Comparison of ENCODE assay signal across 15 cellular contexts in the genomic region with DNA sequence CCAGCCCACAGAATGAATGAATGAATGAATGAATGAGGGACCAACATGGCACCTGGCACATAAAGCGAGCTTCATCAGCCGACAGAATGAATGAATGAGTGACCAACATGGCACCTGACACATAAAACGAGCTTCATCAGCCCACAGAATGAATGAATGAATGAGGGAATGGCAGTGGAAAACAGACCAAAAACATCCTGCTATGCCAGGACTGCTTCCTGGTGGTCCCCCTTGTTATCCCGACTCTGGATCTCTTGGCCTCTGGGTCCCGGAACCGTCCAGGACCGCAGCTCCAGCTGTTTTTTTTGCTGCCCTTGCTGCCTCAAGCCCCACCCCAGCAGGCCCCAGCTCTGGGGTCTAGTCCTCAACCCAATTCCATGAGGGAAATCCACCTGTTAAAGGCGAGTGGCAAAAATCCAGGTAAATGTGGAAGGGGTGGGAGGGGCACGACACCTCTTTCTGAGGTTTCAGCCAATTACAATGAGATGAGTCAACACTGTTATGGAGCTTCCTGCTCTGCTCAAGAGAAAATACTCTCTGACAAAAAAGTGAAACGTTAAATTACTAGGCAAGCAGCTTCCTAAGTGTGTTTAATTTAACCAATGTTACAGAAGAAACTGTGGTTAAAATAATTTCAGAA.
DNase-seq lines count a peak whose midpoint lies in the region; ATAC-seq, FAIRE-seq and TF ChIP-seq lines count a peak whose summit lies in the region.
"Had no signal": no experiment of that assay in that cellular context is flagged by ENCODE, and none has a peak within 500 bp of the region (broad histone marks: within the 10 kb centered on the region; RNA-seq: fewer than 3 reads in every experiment).

No MANE protein-coding gene starts in this region.

- H3K27me3 ChIP-seq in lower lobe of right lung (ENCODE audit: low read depth) = no peaks in the 10 kb centered on the region
- H3K27me3 ChIP-seq: body of pancreas had no signal

- no peaks in the 10 kb centered on the region for H3K4me1 ChIP-seq in lower lobe of right lung
- H3K4me1 ChIP-seq: body of pancreas had no signal

- TF ChIP-seq POLR2A in GM12892 (IDR thresholded peaks at IDR 0.05; ENCODE audit: low read depth, low read length) = no peak

- peaks cover 17% of the 10 kb centered on the region for H3K36me3 ChIP-seq in lower lobe of right lung

- TF ChIP-seq CTCF in WTC11 (IDR thresholded peaks at IDR 0.05) = no peak
- no peak for TF ChIP-seq CTCF in lower lobe of right lung (IDR thresholded peaks at IDR 0.05)

- no peak overlapping the region for H3K4me3 Mint-ChIP-seq in WTC11
- no peak overlapping the region for H3K4me3 Mint-ChIP-seq in activated T-helper 2 cell treated with anti-CD3 and anti-CD28 coated beads, Interferon-gamma antibody, Interleukin-2, Interleukin-4, amounts not matched to agents 10 μg/mL and 5 μg/mL and 100 μg/mL, durations not matched to agents 14 hours and 24 hours and 36 hours (ENCODE audit: low read depth)
- H3K4me3 Mint-ChIP-seq: natural killer cell treated with Interleukin-12 subunit alpha and Interleukin-12 subunit beta and Interleukin-15 and Interleukin-18, amount 100 ng/mL, for 72 hours had no signal

- H3K27ac Mint-ChIP-seq in WTC11 = no peak overlapping the region; the same call in 1 of the 2 replicates
- H3K27ac Mint-ChIP-seq in activated T-helper 2 cell treated with anti-CD3 and anti-CD28 coated beads, Interferon-gamma antibody, Interleukin-2, Interleukin-4, amounts not matched to agents 10 μg/mL and 5 μg/mL and 100 μg/mL, durations not matched to agents 14 hours and 24 hours and 36 hours = no peak overlapping the region
- H3K27ac Mint-ChIP-seq: natural killer cell treated with Interleukin-12 subunit alpha and Interleukin-12 subunit beta and Interleukin-15 and Interleukin-18, amount 100 ng/mL, for 72 hours had no signal

- FAIRE-seq in HTR-8/SVneo (lab: Jason Lieb, UNC) (no peak), GM12892 (lab: Jason Lieb, UNC) (no peak)
- FAIRE-seq: islet of Langerhans had no signal

- H3K27ac ChIP-seq in lower lobe of right lung = no peak overlapping the region
- H3K27ac ChIP-seq: body of pancreas had no signal

- peaks cover 77% of the 10 kb centered on the region for H3K36me3 Mint-ChIP-seq in WTC11
- H3K36me3 Mint-ChIP-seq in activated T-helper 2 cell treated with anti-CD3 and anti-CD28 coated beads, Interferon-gamma antibody, Interleukin-2, Interleukin-4, amounts not matched to agents 10 μg/mL and 5 μg/mL and 100 μg/mL, durations not matched to agents 14 hours and 24 hours and 36 hours (ENCODE audit: low read depth) = no peaks in the 10 kb centered on the region
- H3K36me3 Mint-ChIP-seq: natural killer cell treated with Interleukin-12 subunit alpha and Interleukin-12 subunit beta and Interleukin-15 and Interleukin-18, amount 100 ng/mL, for 72 hours had no signal

- H3K4me1 Mint-ChIP-seq in WTC11 = peaks cover 27% of the 10 kb centered on the region
- H3K4me1 Mint-ChIP-seq in activated T-helper 2 cell treated with anti-CD3 and anti-CD28 coated beads, Interferon-gamma antibody, Interleukin-2, Interleukin-4, amounts not matched to agents 10 μg/mL and 5 μg/mL and 100 μg/mL, durations not matched to agents 14 hours and 24 hours and 36 hours (ENCODE audit: low read depth) = peaks cover 9% of the 10 kb centered on the region

- H3K4me3 ChIP-seq in lower lobe of right lung = no peak overlapping the region
- H3K4me3 ChIP-seq: body of pancreas had no signal

- CTCF ChIA-PET in WTC11 (lab: Charles Lee) = no interaction called here

- no peaks in the 10 kb centered on the region for H3K9me3 Mint-ChIP-seq in WTC11
- peaks cover 12% of the 10 kb centered on the region for H3K9me3 Mint-ChIP-seq in activated T-helper 2 cell treated with anti-CD3 and anti-CD28 coated beads, Interferon-gamma antibody, Interleukin-2, Interleukin-4, amounts not matched to agents 10 μg/mL and 5 μg/mL and 100 μg/mL, durations not matched to agents 14 hours and 24 hours and 36 hours

- ATAC-seq in WTC11 (peak; percentile 64; the same call in 1 of the 2 replicates), lower lobe of right lung (peak; percentile 21 to 23)
- ATAC-seq: body of pancreas, PC-3 had no signal

- H3K9me3 ChIP-seq in lower lobe of right lung = no peaks in the 10 kb centered on the region
- H3K9me3 ChIP-seq: body of pancreas had no signal

- DNase-seq in EH (ENCODE audit: low read depth) = peak; percentile 59
- peak; percentile 41 for DNase-seq in HTR-8/SVneo (ENCODE audit: insufficient read length, low spot score)
- DNase-seq in WTC11 (ENCODE audit: low spot score) = no peak
- DNase-seq in lower lobe of right lung = no peak
- no peak for DNase-seq in stimulated activated CD4-positive, alpha-beta T cell treated with anti-CD3 and anti-CD28 coated beads, Interleukin-2, amount 100 ng/mL, for 24 hours
- DNase-seq in activated T-helper 2 cell treated with anti-CD3 and anti-CD28 coated beads, Interferon-gamma antibody, Interleukin-2, Interleukin-4, amounts not matched to agents 10 μg/mL and 5 μg/mL and 100 μg/mL, durations not matched to agents 14 hours and 24 hours and 36 hours (ENCODE audit: low spot score) = no peak
- DNase-seq in GM12892 (ENCODE audit: insufficient read length) = no peak
- no peak for DNase-seq in NCI-H446 treated with DMSO at 0.1 percent for 48 hours (lab: John Stamatoyannopoulos, UW)
- DNase-seq: activated T-cell treated with anti-CD3 and anti-CD28 coated beads, Interleukin-2, amount 50 U/mL, for 1 hour; body of pancreas; NCI-H1694; PC-3; stimulated activated CD4-positive, alpha-beta T cell treated with anti-CD3 and anti-CD28 coated beads, Interleukin-12 subunit alpha, Interleukin-12 subunit beta, amount 100 ng/mL, for 4 hours had no signal

- no peaks in the 10 kb centered on the region for H3K27me3 Mint-ChIP-seq in WTC11 (ENCODE audit: low read depth)
- no peaks in the 10 kb centered on the region for H3K27me3 Mint-ChIP-seq in activated T-helper 2 cell treated with anti-CD3 and anti-CD28 coated beads, Interferon-gamma antibody, Interleukin-2, Interleukin-4, amounts not matched to agents 10 μg/mL and 5 μg/mL and 100 μg/mL, durations not matched to agents 14 hours and 24 hours and 36 hours (ENCODE audit: low read depth)
- H3K27me3 Mint-ChIP-seq: natural killer cell treated with Interleukin-12 subunit alpha and Interleukin-12 subunit beta and Interleukin-15 and Interleukin-18, amount 100 ng/mL, for 72 hours had no signal

- intact Hi-C loops in lower lobe of right lung (cut with DNase I) = no loop called here
- intact Hi-C loops in activated T-helper 2 cell treated with anti-CD3 and anti-CD28 coated beads, Interferon-gamma antibody, Interleukin-2, Interleukin-4, amounts not matched to agents 10 μg/mL and 5 μg/mL and 100 μg/mL, durations not matched to agents 14 hours and 24 hours and 36 hours (cut with micrococcal nuclease) = no loop called here

- POLR2A ChIA-PET in WTC11 (lab: Charles Lee) = no interaction called here

TF ChIP-seq in WTC11, 78 proteins besides CTCF, POLR2A, EP300 and RAD21:
- TF ChIP-seq ZNF219 (CRISPR knock-in tag; IDR thresholded peaks at IDR 0.05; ENCODE audit: borderline replicate concordance) (no peak), ZNF396 (CRISPR knock-in tag; IDR thresholded peaks at IDR 0.05; ENCODE audit: borderline replicate concordance) (no peak), MLX (CRISPR knock-in tag; IDR thresholded peaks at IDR 0.05) (no peak), SMAD4 (CRISPR knock-in tag; IDR thresholded peaks at IDR 0.05) (no peak)
- TF ChIP-seq, protein P1, sequence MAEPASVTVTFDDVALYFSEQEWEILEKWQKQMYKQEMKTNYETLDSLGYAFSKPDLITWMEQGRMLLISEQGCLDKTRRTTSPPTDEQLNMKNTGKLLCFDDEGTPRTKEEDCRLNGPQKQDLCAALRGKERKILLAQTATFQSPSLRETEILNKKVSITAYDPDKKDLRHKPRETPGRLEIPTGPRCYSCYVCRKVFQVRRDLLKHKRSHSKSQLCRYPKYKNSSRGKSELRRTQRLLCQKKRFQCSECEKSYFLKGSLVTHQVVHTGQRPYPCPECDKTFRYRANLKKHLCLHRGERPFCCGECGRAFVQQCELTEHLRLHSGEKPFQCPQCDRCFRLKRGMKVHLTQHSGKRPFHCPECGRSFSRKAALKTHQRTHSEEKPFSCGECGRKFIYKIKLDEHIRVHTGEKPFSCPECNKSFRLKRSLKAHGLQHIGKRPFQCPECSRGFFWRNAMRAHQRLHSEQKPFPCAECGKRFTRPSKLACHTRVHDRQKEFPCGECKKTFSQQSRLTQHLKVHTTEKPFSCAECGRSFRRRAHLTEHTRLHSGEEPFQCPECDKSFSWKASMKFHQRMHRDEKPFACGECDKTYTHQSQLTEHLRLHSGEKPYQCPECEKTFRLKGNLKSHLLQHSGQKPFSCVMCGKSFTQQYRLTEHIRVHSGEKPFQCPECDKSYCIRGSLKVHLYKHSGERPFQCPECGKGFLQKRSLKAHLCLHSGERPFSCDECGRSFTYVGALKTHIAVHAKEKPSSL (CRISPR knock-in tag; conservative IDR thresholded peaks at IDR 0.05) = no peak
- TF ChIP-seq, protein P2, sequence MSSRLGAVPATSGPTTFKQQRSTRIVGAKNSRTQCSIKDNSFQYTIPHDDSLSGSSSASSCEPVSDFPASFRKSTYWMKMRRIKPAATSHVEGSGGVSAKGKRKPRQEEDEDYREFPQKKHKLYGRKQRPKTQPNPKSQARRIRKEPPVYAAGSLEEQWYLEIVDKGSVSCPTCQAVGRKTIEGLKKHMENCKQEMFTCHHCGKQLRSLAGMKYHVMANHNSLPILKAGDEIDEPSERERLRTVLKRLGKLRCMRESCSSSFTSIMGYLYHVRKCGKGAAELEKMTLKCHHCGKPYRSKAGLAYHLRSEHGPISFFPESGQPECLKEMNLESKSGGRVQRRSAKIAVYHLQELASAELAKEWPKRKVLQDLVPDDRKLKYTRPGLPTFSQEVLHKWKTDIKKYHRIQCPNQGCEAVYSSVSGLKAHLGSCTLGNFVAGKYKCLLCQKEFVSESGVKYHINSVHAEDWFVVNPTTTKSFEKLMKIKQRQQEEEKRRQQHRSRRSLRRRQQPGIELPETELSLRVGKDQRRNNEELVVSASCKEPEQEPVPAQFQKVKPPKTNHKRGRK (CRISPR knock-in tag; IDR thresholded peaks at IDR 0.05; ENCODE audit: borderline replicate concordance) = no peak

Comparison
In these comparisons a context has a peak if more than half of its experiments do, and no peak if none do; other contexts are left out.
1. DNase-seq: peak in EH (single experiment) and HTR-8/SVneo (single experiment); none in WTC11 (single experiment), lower lobe of right lung (single experiment), stimulated activated CD4-positive, alpha-beta T cell treated with anti-CD3 and anti-CD28 coated beads, Interleukin-2, amount 100 ng/mL, for 24 hours (0 of 2), activated T-helper 2 cell treated with anti-CD3 and anti-CD28 coated beads, Interferon-gamma antibody, Interleukin-2, Interleukin-4, amounts not matched to agents 10 μg/mL and 5 μg/mL and 100 μg/mL, durations not matched to agents 14 hours and 24 hours and 36 hours (single experiment), GM12892 (single experiment) and NCI-H446 treated with DMSO at 0.1 percent for 48 hours (single experiment).